8 cellular contexts compared by ENCODE assay signal in genomic region chr1:35564037-35564883, GRCh38. TPM values are rescaled to one million over a fixed set of nuclear protein-coding genes. Genes with fewer than 3 reads are reported as not detected.
DNase-seq lines count a peak whose midpoint lies in the region; ATAC-seq and TF ChIP-seq lines count a peak whose summit lies in the region.

No MANE protein-coding gene starts in this region.

- H3K27me3 ChIP-seq in Loucy (ENCODE audit: insufficient read depth, low read length, poor library complexity, severe bottlenecking): no peaks in the 10 kb centered on the region
- H3K27me3 ChIP-seq in trophoblast cell (ENCODE audit: insufficient read depth, low read length): no peaks in the 10 kb centered on the region
- no peaks in the 10 kb centered on the region for H3K27me3 ChIP-seq in upper lobe of right lung

- H3K23ac ChIP-seq in trophoblast cell (ENCODE audit: low read length): no peak overlapping the region

- H4K12ac ChIP-seq in trophoblast cell (ENCODE audit: low read depth, low read length): no peak overlapping the region

- peaks cover 2% of the 10 kb centered on the region for H4K20me1 ChIP-seq in Loucy (ENCODE audit: insufficient read depth, low read length, poor library complexity, severe bottlenecking)

- H3K9me3 ChIP-seq in Loucy (ENCODE audit: insufficient read depth, low read depth, low read length) (no peaks in the 10 kb centered on the region), trophoblast cell (ENCODE audit: insufficient read depth, low read depth, low read length) (peaks cover 3% of the 10 kb centered on the region), upper lobe of right lung (no peaks in the 10 kb centered on the region)

- intact Hi-C loops in upper lobe of right lung (cut with DNase I): loop anchor here (10.0 kb wide), 1 partner anchor 161 kb away; no protein-coding TSS in a partner anchor

- H3K14ac ChIP-seq in trophoblast cell (ENCODE audit: low read length): no peak overlapping the region

- H2BK5ac ChIP-seq in trophoblast cell (ENCODE audit: low read depth, low read length, poor library complexity): no peak overlapping the region

- no peak overlapping the region for H3K4ac ChIP-seq in trophoblast cell (ENCODE audit: low read depth, low read length)

- TF ChIP-seq CTCF in GM12864 (IDR thresholded peaks at IDR 0.05; ENCODE audit: low read depth, low read length, missing control alignments) (peak; percentile 93), Loucy (conservative IDR thresholded peaks at IDR 0.05; ENCODE audit: low read length) (peak; percentile 77), upper lobe of right lung (IDR thresholded peaks at IDR 0.05) (peak; percentile 81)

- WGBS in trophoblast cell (ENCODE audit: extremely low coverage, insufficient coverage, insufficient read length): no CpG with 5 or more reads among the region's 9 CpGs

- H4K8ac ChIP-seq in trophoblast cell (ENCODE audit: low read depth, low read length): no peak overlapping the region

- H3K79me2 ChIP-seq in Loucy (ENCODE audit: insufficient read depth, low read length): peaks cover 21% of the 10 kb centered on the region; the same call in 1 of the 2 replicates
- no peaks in the 10 kb centered on the region for H3K79me2 ChIP-seq in trophoblast cell (ENCODE audit: control insufficient read depth, insufficient read depth, low read length, poor library complexity)

- no peaks in the 10 kb centered on the region for H3K79me1 ChIP-seq in trophoblast cell (ENCODE audit: low read length)

- no peak overlapping the region for H2BK120ac ChIP-seq in trophoblast cell (ENCODE audit: insufficient read depth, low read length, poor library complexity)

- H2AK5ac ChIP-seq in trophoblast cell (ENCODE audit: low read length): no peak overlapping the region

- H3K27ac ChIP-seq in trophoblast cell (ENCODE audit: low read depth, low read length): no peak overlapping the region
- no peak overlapping the region for H3K27ac ChIP-seq in upper lobe of right lung

- ATAC-seq in upper lobe of right lung (peak; percentile 77), HG03095 (IDR thresholded peaks at IDR 0.05; ENCODE audit: unreplicated experiment) (no peak)

- peak overlapping the region; percentile 81 for H3K4me2 ChIP-seq in Loucy (ENCODE audit: low read depth, low read length, poor library complexity, severe bottlenecking)
- no peak overlapping the region for H3K4me2 ChIP-seq in trophoblast cell (ENCODE audit: low read length)

- H3K4me3 ChIP-seq in GM12864 (ENCODE audit: low read depth, low read length) (no peak overlapping the region), Loucy (ENCODE audit: low read length, poor library complexity, severe bottlenecking) (no peak overlapping the region), trophoblast cell (ENCODE audit: low read depth, low read length) (no peak overlapping the region), upper lobe of right lung (no peak overlapping the region)

- H2BK12ac ChIP-seq in trophoblast cell (ENCODE audit: low read length): no peak overlapping the region

- no peaks in the 10 kb centered on the region for H3K36me3 ChIP-seq in Loucy (ENCODE audit: insufficient read depth, low read length)
- peaks cover 24 to 37% of the 10 kb centered on the region in 2 experiments for H3K36me3 ChIP-seq in trophoblast cell (ENCODE audit: control insufficient read depth in 1 of 2, insufficient read depth in 2 of 2, low read length in 2 of 2)
- no peaks in the 10 kb centered on the region for H3K36me3 ChIP-seq in upper lobe of right lung

- no peak overlapping the region for H2AFZ ChIP-seq in Loucy (ENCODE audit: low read length)
- H2AFZ ChIP-seq in trophoblast cell (ENCODE audit: insufficient read depth, low read length, poor library complexity): no peak overlapping the region

- H3K9ac ChIP-seq in Loucy (ENCODE audit: low read depth, low read length, poor library complexity, severe bottlenecking) (peak overlapping the region; percentile 38), trophoblast cell (ENCODE audit: low read length) (peak overlapping the region; percentile 6)

- H3K9me2 ChIP-seq in Loucy (replicated peaks; ENCODE audit: low read depth, low read length): no peaks in the 10 kb centered on the region

- no peak overlapping the region for H3K18ac ChIP-seq in trophoblast cell (ENCODE audit: low read length)

- H3K4me1 ChIP-seq in Loucy (ENCODE audit: insufficient read depth, low read length, poor library complexity, severe bottlenecking) (peaks cover 37% of the 10 kb centered on the region), trophoblast cell (ENCODE audit: control insufficient read depth in 1 of 2, insufficient read depth in 2 of 2, low read length in 2 of 2) (peaks cover 0 to 1% of the 10 kb centered on the region in 2 experiments), upper lobe of right lung (peaks cover 3% of the 10 kb centered on the region)

- H4K91ac ChIP-seq in trophoblast cell (ENCODE audit: low read depth, low read length): no peak overlapping the region

- no peaks in the 10 kb centered on the region for H3F3A ChIP-seq in Loucy (ENCODE audit: low read depth)

- DNase-seq in GM12864 (ENCODE audit: low read depth) (peak; percentile 60), SK-N-DZ (ENCODE audit: low spot score) (peak; percentile 72), germinal center (ENCODE audit: low spot score) (peak; percentile 83), trophoblast cell (peak; percentile 66 to 83), upper lobe of right lung (peak; percentile 79)
- DNase-seq in activated effector memory CD4-positive, alpha-beta T cell treated with anti-CD3 and anti-CD28 coated beads, Interleukin-2, amount 50 U/mL, for 16 hours: peak; percentile 91

RNA-seq across cellular contexts. Expression of gene NCDN, which starts 6.7 kb away (rescaled TPM):
- 31.9 and 34.8 TPM in 2 replicates for polyA plus RNA-seq in SK-N-DZ (2014; cell fraction: cytosol; rRNA removed)
- polyA plus RNA-seq in SK-N-DZ (2014; cell fraction: nucleus; rRNA removed): 30.2 and 39.1 TPM in 2 replicates
- 9.3 and 9.4 TPM in 2 replicates for polyA plus RNA-seq in trophoblast cell (2013)
- total RNA-seq in upper lobe of right lung: 24.8 TPM

RNA-seq across cellular contexts. Expression of gene KIAA0319L, which starts 7.1 kb away (rescaled TPM):
- 25.4 and 28.4 TPM in 2 replicates for polyA plus RNA-seq in SK-N-DZ (2014; cell fraction: cytosol; rRNA removed)
- polyA plus RNA-seq in SK-N-DZ (2014; cell fraction: nucleus; rRNA removed): 28.3 and 52.9 TPM in 2 replicates
- polyA plus RNA-seq in trophoblast cell (2013): 30.4 and 30.6 TPM in 2 replicates
- 87.7 TPM for total RNA-seq in upper lobe of right lung

RNA-seq across cellular contexts. Expression of gene TFAP2E, which starts 8.9 kb away (rescaled TPM):
- 0.21 TPM in 1 of 2 replicates, not detected in the other for polyA plus RNA-seq in SK-N-DZ (2014; cell fraction: cytosol; rRNA removed)
- 0.64 TPM in 1 of 2 replicates, not detected in the other for polyA plus RNA-seq in SK-N-DZ (2014; cell fraction: nucleus; rRNA removed)
- polyA plus RNA-seq in trophoblast cell (2013): 3.7 and 4.0 TPM in 2 replicates
- 1.9 TPM for total RNA-seq in upper lobe of right lung
